ENCODE assay signal across 8 cellular contexts in genomic region chr5:119267958-119268386, GRCh38.
A peak's percentile ranks its signal among the peaks of the same experiment; 100 is the strongest.
DNase-seq lines count a peak whose midpoint lies in the region; ATAC-seq and TF ChIP-seq lines count a peak whose summit lies in the region.

No MANE protein-coding gene starts in this region.

- H3K4me1 ChIP-seq in CD8-positive, alpha-beta T cell (ENCODE audit: insufficient read depth, low read length): peaks cover 45% of the 10 kb centered on the region
- H3K4me1 ChIP-seq in NT2/D1 (ENCODE audit: insufficient read depth, insufficient read length): no peaks in the 10 kb centered on the region

- H3K9me3 Mint-ChIP-seq in CD8-positive, alpha-beta T cell: peaks cover 4% of the 10 kb centered on the region

- peaks cover 27% of the 10 kb centered on the region for H3K36me3 Mint-ChIP-seq in CD8-positive, alpha-beta T cell

- no peaks in the 10 kb centered on the region for H3K36me3 ChIP-seq in CD8-positive, alpha-beta T cell (ENCODE audit: insufficient read depth, low read length)
- peaks cover 4% of the 10 kb centered on the region for H3K36me3 ChIP-seq in NT2/D1 (ENCODE audit: insufficient read depth, insufficient read length, low read length)

- POLR2A ChIA-PET in CD8-positive, alpha-beta T cell (lab: Charles Lee): interaction anchor here (0.7 to 2.1 kb wide), 14 partner anchors 10 to 197 kb away, joined by 3 to 10 read pairs (median 5); partner anchors contain the start of gene DMXL1

- no peaks in the 10 kb centered on the region for H3K27me3 Mint-ChIP-seq in CD8-positive, alpha-beta T cell (ENCODE audit: low read depth)

- peak overlapping the region; percentile 96 for H3K4me3 ChIP-seq in CD8-positive, alpha-beta T cell (ENCODE audit: low read depth, low read length)
- peak overlapping the region; percentile 82 for H3K4me3 ChIP-seq in NT2/D1 (ENCODE audit: insufficient read length, low read depth)

- peak; percentile 76 for ATAC-seq in CD8-positive, alpha-beta T cell
- peak; percentile 66 for ATAC-seq in GM21367 (IDR thresholded peaks at IDR 0.05; ENCODE audit: unreplicated experiment)

- H3K27ac Mint-ChIP-seq in CD8-positive, alpha-beta T cell: peak overlapping the region; percentile 99

- intact Hi-C loops in CD8-positive, alpha-beta T cell (cut with DNase I, micrococcal nuclease): loop anchor here (1.0 to 2.0 kb wide), 14 partner anchors 10 to 280 kb away; partner anchors contain the start of genes DMXL1 (in 2 of the 2), DTWD2 (in 1 of the 2) and HSD17B4 (in 1 of the 2)

- H3K9ac ChIP-seq in NT2/D1 (ENCODE audit: insufficient read length, low read depth): peak overlapping the region; percentile 86

- CTCF ChIA-PET in CD8-positive, alpha-beta T cell (lab: Charles Lee): interaction anchor here (0.7 to 2.6 kb wide), 24 partner anchors 11 to 280 kb away, joined by 3 to 11 read pairs (median 5); partner anchors contain the start of genes DTWD2 and TNFAIP8

- H3K27ac ChIP-seq in CD8-positive, alpha-beta T cell (ENCODE audit: low read depth, low read length): peak overlapping the region; percentile 79

- peak; percentile 79 for TF ChIP-seq CTCF in CD8-positive, alpha-beta T cell (IDR thresholded peaks at IDR 0.05)

- no peaks in the 10 kb centered on the region for H3K9me3 ChIP-seq in CD8-positive, alpha-beta T cell (ENCODE audit: low read length)
- no peaks in the 10 kb centered on the region for H3K9me3 ChIP-seq in NT2/D1 (ENCODE audit: insufficient read depth, low read length)

- H3K4me1 Mint-ChIP-seq in CD8-positive, alpha-beta T cell (ENCODE audit: low read depth): peaks cover 75% of the 10 kb centered on the region

- H3K27me3 ChIP-seq in CD8-positive, alpha-beta T cell (ENCODE audit: insufficient read depth, low read length): no peaks in the 10 kb centered on the region
- H3K27me3 ChIP-seq in NT2/D1 (ENCODE audit: insufficient read depth, insufficient read length): no peaks in the 10 kb centered on the region

- DNase-seq in CD8-positive, alpha-beta T cell: peak; percentile 39 to 95 (median 72)
- DNase-seq in HT-29 (ENCODE audit: low spot score) (peak; percentile 97), NT2/D1 (ENCODE audit: low read depth, low spot score) (peak; percentile 80), activated T-cell treated with anti-CD3 and anti-CD28 coated beads for 24 hours (ENCODE audit: low read depth) (peak; percentile 64), epidermal melanocyte (ENCODE audit: insufficient read length, low spot score) (peak; percentile 82), midbrain (lab: John Stamatoyannopoulos, UW) (peak; percentile 88)
- peak; percentile 59 to 71 for DNase-seq in stimulated activated CD8-positive, alpha-beta memory T cell treated with anti-CD3 and anti-CD28 coated beads, Interleukin-15, amount 100 ng/mL, for 48 hours (ENCODE audit: low read depth in 2 of 2)

- H3K4me3 Mint-ChIP-seq in CD8-positive, alpha-beta T cell: peak overlapping the region; percentile 100

Comparison
In these comparisons a context has a peak if more than half of its experiments do, and no peak if none do; other contexts are left out.
1. Peak in every context shown above with its lines: DNase-seq, ATAC-seq, H3K4me3 ChIP-seq and H3K27ac ChIP-seq.